In the genomic region with DNA sequence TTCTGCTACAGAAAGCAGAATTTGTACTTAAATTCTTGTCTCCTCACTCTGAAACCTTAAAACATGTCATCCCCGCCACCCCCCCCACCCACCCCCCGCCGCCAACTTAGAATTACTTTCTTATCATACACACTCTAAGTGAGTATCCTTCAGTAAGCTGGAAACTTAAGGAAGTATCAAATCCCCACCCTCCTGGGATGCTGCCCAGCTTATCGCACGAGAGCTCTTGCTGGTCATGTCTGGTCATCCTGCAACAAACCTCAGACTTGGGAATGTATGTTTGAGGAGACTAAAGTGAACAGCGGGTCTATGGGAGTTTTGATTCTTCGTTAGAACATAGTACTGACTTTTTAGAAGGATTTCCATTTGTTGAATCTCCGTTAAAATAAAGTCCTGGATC, we compare ENCODE assay signal across 24 cellular contexts.
"Had no signal": no experiment of that assay in that cellular context is flagged by ENCODE, and none has a peak within 500 bp of the region (broad histone marks: within the 10 kb centered on the region; RNA-seq: fewer than 3 reads in every experiment).

No MANE protein-coding gene starts in this region.

- ATAC-seq: heart left ventricle, left lobe of liver, natural killer cell, T-helper 17 cell had no signal

- H3K27me3 Mint-ChIP-seq: activated naive CD8-positive, alpha-beta T cell treated with anti-CD3 and anti-CD28 coated beads, Interleukin-2, amount 10 ng/mL, durations not matched to agents 7 days and 5 days; progenitor cell of endocrine pancreas; T-helper 17 cell; type B pancreatic cell had no signal

- DNase-seq: activated CD4-positive, alpha-beta T cell treated with anti-CD3 and anti-CD28 coated beads for 4 hours; activated CD4-positive, alpha-beta T cell treated with anti-CD3 and anti-CD28 coated beads, Interleukin-2, amount 50 U/mL, for 48 hours; activated CD4-positive, CD25-positive, alpha-beta regulatory T cell; activated naive CD4-positive, alpha-beta T cell treated with Interleukin-2 at 50 U/mL for 16 hours; activated naive CD8-positive, alpha-beta T cell treated with anti-CD3 and anti-CD28 coated beads, Interleukin-2, amount 10 ng/mL, durations not matched to agents 7 days and 5 days; activated T-cell treated with anti-CD3 and anti-CD28 coated beads, Interleukin-2, amount 50 U/mL, for 48 hours; amygdala; dermis blood vessel endothelial cell; effector memory CD4-positive, alpha-beta T cell; kidney; mammary epithelial cell; midbrain; natural killer cell; retina; stimulated activated CD4-positive, alpha-beta T cell treated with anti-CD3 and anti-CD28 coated beads, Interleukin-4, amount 100 ng/mL, for 24 hours; stimulated activated naive CD4-positive, alpha-beta T cell treated with Interleukin-2 at 50 U/mL for 16 hours; SW 1271; T-helper 17 cell had no signal

- H3K36me3 Mint-ChIP-seq: natural killer cell had no signal

- H3K4me1 Mint-ChIP-seq: activated naive CD8-positive, alpha-beta T cell treated with anti-CD3 and anti-CD28 coated beads, Interleukin-2, amount 10 ng/mL, durations not matched to agents 7 days and 5 days had no signal

- H3K27ac ChIP-seq: cardiac muscle cell, heart left ventricle, thoracic aorta had no signal

- H3K27me3 ChIP-seq: cardiac muscle cell, heart left ventricle had no signal

- H3K4me3 Mint-ChIP-seq: activated naive CD8-positive, alpha-beta T cell treated with anti-CD3 and anti-CD28 coated beads, Interleukin-2, amount 10 ng/mL, durations not matched to agents 7 days and 5 days; natural killer cell; T-helper 17 cell; type B pancreatic cell had no signal

- H3K27ac Mint-ChIP-seq: activated naive CD8-positive, alpha-beta T cell treated with anti-CD3 and anti-CD28 coated beads, Interleukin-2, amount 10 ng/mL, durations not matched to agents 7 days and 5 days; natural killer cell; progenitor cell of endocrine pancreas; T-helper 17 cell; type B pancreatic cell had no signal

- H3K9me3 Mint-ChIP-seq: activated naive CD8-positive, alpha-beta T cell treated with anti-CD3 and anti-CD28 coated beads, Interleukin-2, amount 10 ng/mL, durations not matched to agents 7 days and 5 days; natural killer cell; type B pancreatic cell had no signal

- H3K9me3 ChIP-seq: heart left ventricle, thoracic aorta had no signal

- H3K4me3 ChIP-seq: cardiac muscle cell, thoracic aorta had no signal
